14 cellular contexts compared by ENCODE assay signal in the genomic region with DNA sequence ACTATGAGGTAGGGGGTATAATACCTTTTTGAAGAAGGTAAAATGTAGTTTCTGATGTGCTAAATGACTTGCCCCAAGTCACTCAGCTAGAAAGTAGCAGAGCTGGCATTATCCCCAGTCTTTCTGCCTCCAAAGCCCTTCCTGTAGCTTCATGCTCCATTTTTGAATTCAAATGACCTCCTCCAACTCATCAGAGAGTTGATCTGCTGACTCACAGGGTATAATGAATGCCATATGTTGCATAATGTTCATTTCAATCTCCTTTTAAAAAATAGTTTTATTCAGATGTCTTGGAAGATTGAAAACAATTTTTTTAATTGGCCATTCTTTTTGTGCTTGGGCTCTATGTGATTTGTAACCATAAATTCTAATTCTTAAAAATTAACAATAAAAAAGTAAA.
DNase-seq lines count a peak whose midpoint lies in the region; ATAC-seq and TF ChIP-seq lines count a peak whose summit lies in the region.
"Had no signal": no experiment of that assay in that cellular context is flagged by ENCODE, and none has a peak within 500 bp of the region (broad histone marks: within the 10 kb centered on the region; RNA-seq: fewer than 3 reads in every experiment).

No MANE protein-coding gene starts in this region.

- H3K4me3 ChIP-seq in PC-3 (ENCODE audit: low read length), result no peak overlapping the region
- H3K4me3 ChIP-seq in epithelial cell of proximal tubule (ENCODE audit: low read depth, low read length), result no peak overlapping the region
- H3K4me3 ChIP-seq: K562 had no signal

- BruUV-seq in PC-3 (replicated peaks; lab: Mats Ljungman, UMichigan), result no TSS peak

- POLR2A ChIA-PET in PC-3 (lab: Charles Lee; ENCODE audit: unreplicated experiment), result interaction anchor here (0.6 kb wide), 1 partner anchor 549 kb away, joined by 4 read pairs; no protein-coding TSS in a partner anchor

- peaks cover 10% of the 10 kb centered on the region for H3K4me1 ChIP-seq in PC-3 (ENCODE audit: insufficient read depth, low read length)

- H2AFZ ChIP-seq in PC-3 (ENCODE audit: low read length), result no peak overlapping the region

- H3K36me3 ChIP-seq in PC-3 (ENCODE audit: low read depth, low read length), result no peaks in the 10 kb centered on the region; the same call in 1 of the 2 replicates
- H3K36me3 ChIP-seq: neutrophil had no signal

- no peaks in the 10 kb centered on the region for H4K20me1 ChIP-seq in PC-3 (ENCODE audit: low read length)

- H3K27me3 ChIP-seq in PC-3 (ENCODE audit: low read length), result no peaks in the 10 kb centered on the region

- TF ChIP-seq CTCF in PC-3 (conservative IDR thresholded peaks at IDR 0.05; ENCODE audit: low read depth, low read length) (no peak), epithelial cell of proximal tubule (conservative IDR thresholded peaks at IDR 0.05; ENCODE audit: low read depth, low read length) (no peak)

- no peaks in the 10 kb centered on the region for H3K9me3 ChIP-seq in PC-3 (ENCODE audit: low read length)
- H3K9me3 ChIP-seq: neutrophil had no signal

- no peak overlapping the region for H3K27ac ChIP-seq in PC-3 (ENCODE audit: low read length)
- H3K27ac ChIP-seq: neutrophil had no signal

- no peaks in the 10 kb centered on the region for H3K9me2 ChIP-seq in PC-3 (replicated peaks; ENCODE audit: low read length)

- no peaks in the 10 kb centered on the region for H3F3A ChIP-seq in PC-3 (ENCODE audit: low read length, unreplicated experiment)

- DNase-seq in ELR (ENCODE audit: low read depth), result peak; percentile 83
- DNase-seq in PC-3, result peak; percentile 55
- peak; percentile 32 for DNase-seq in epithelial cell of proximal tubule (ENCODE audit: low read depth)
- peak; percentile 65 for DNase-seq in putamen (ENCODE audit: low spot score)
- no peak for DNase-seq in RPMI8226
- DNase-seq in DMS114 treated with DMSO at 0.1 percent for 48 hours (lab: John Stamatoyannopoulos, UW; ENCODE audit: unreplicated experiment), result no peak
- DNase-seq in iPS-NIHi11 (ENCODE audit: low spot score), result no peak
- DNase-seq: activated CD4-positive, alpha-beta T cell treated with anti-CD3 and anti-CD28 coated beads, Interleukin-2, amount 50 U/mL, for 1 hour; DMS79 treated with DMSO at 0.1 percent for 48 hours; effector CD8-positive, alpha-beta T cell; NCI-H2227 treated with DMSO at 0.1 percent for 48 hours; stimulated activated CD4-positive, alpha-beta T cell treated with anti-CD3 and anti-CD28 coated beads, Interleukin-2, amount 100 ng/mL, for 48 hours had no signal

- no peak overlapping the region for H3K9ac ChIP-seq in PC-3 (ENCODE audit: low read length)

- ATAC-seq in PC-3, result peak; percentile 43
- ATAC-seq: K562 had no signal

- intact Hi-C loops in PC-3 (cut with micrococcal nuclease), result no loop called here

- H3K4me2 ChIP-seq in PC-3 (ENCODE audit: low read length), result no peak overlapping the region

- CTCF ChIA-PET in PC-3 (lab: Charles Lee), result interaction anchor here (0.6 kb wide), 1 partner anchor 1609 kb away, joined by 4 read pairs; no protein-coding TSS in a partner anchor

- no peaks in the 10 kb centered on the region for H3K79me2 ChIP-seq in PC-3 (ENCODE audit: low read length)

Comparison
In these comparisons a context has a peak if more than half of its experiments do, and no peak if none do; other contexts are left out.
1. DNase-seq: peak in ELR (single experiment), PC-3 (single experiment), epithelial cell of proximal tubule (single experiment) and putamen (single experiment); none in RPMI8226 (single experiment), DMS114 treated with DMSO at 0.1 percent for 48 hours (single experiment) and iPS-NIHi11 (single experiment).